8 cellular contexts compared by ENCODE assay signal in genomic region chr14:95319312-95320075, GRCh38. TPM values are rescaled to one million over a fixed set of nuclear protein-coding genes. Genes with fewer than 3 reads are reported as not detected.
DNase-seq lines count a peak whose midpoint lies in the region; ATAC-seq, FAIRE-seq and TF ChIP-seq lines count a peak whose summit lies in the region.

Gene CLMN (minus strand): TSS chr14:95319908. CDS start chr14:95319792, 116 bp downstream.

- no peaks in the 10 kb centered on the region for H3K36me3 ChIP-seq in ectodermal cell (ENCODE audit: control insufficient read depth, insufficient read depth, low read length)
- no peaks in the 10 kb centered on the region for H3K36me3 ChIP-seq in stomach smooth muscle (ENCODE audit: control insufficient read depth in 2 of 2, insufficient read depth in 2 of 2, low read length in 2 of 2)

- DNase-seq in A549 (ENCODE audit: low read depth in 1 of 2, low spot score in 1 of 2) (peak; percentile 44 to 47), KBM-7 (peak; percentile 64), mesenteric fat pad (ENCODE audit: low spot score) (no peak), dedifferentiated amniotic fluid mesenchymal stem cell (ENCODE audit: extremely low spot score) (no peak)
- peak; percentile 26 to 49 for DNase-seq in activated CD4-positive, alpha-beta T cell treated with anti-CD3 and anti-CD28 coated beads for 4 hours

- H3K9ac ChIP-seq in stomach smooth muscle (ENCODE audit: low read length in 2 of 2) = peak within 1 kb of the TSS; percentile 42 to 55

- TF ChIP-seq RAD21 in A549 (conservative IDR thresholded peaks at IDR 0.05 in 1 of 2, IDR thresholded peaks at IDR 0.05 in 1 of 2) = no peak

- POLR2A ChIA-PET in A549 (lab: Yijun Ruan, JAX) = no interaction called here

- ATAC-seq in A549 = peak; percentile 56 to 67

- peaks cover 13% of the 10 kb centered on the region for H3K27me3 ChIP-seq in ectodermal cell (ENCODE audit: control insufficient read depth, insufficient read depth, low read length, poor library complexity, severe bottlenecking)
- H3K27me3 ChIP-seq in stomach smooth muscle (ENCODE audit: control insufficient read depth in 1 of 2, insufficient read depth in 2 of 2, low read length in 2 of 2) = peaks cover 0 to 2% of the 10 kb centered on the region in 2 donors

- peak within 1 kb of the TSS; percentile 97 for H3K4me2 ChIP-seq in A549

- CTCF ChIA-PET in A549 (lab: Yijun Ruan, JAX) = interaction anchor here (1.7 kb wide), 1 partner anchor 71 kb away, joined by 6 read pairs; no protein-coding TSS in a partner anchor

- H3K4me3 ChIP-seq in A549 (peak within 1 kb of the TSS; percentile 99), GM12875 (ENCODE audit: low read depth, low read length) (peak within 1 kb of the TSS; percentile 56), ectodermal cell (ENCODE audit: insufficient read depth, low read depth, low read length) (peak within 1 kb of the TSS; percentile 69), stomach smooth muscle (ENCODE audit: low read length in 2 of 2) (peak within 1 kb of the TSS; percentile 62 to 74)

- WGBS in A549 (ENCODE audit: missing lambda C conversion rate) = 0% methylated on average over 6 of the region's 98 CpGs
- 0% methylated on average over 86 to 97 of the region's 98 CpGs for WGBS in ectodermal cell, 2 experiments

- H3K27ac ChIP-seq in A549 (peak within 1 kb of the TSS; percentile 91 to 98), ectodermal cell (ENCODE audit: insufficient read depth, low read depth, low read length, poor library complexity, severe bottlenecking) (no peak within 1 kb of the TSS), stomach smooth muscle (ENCODE audit: low read length) (no peak within 1 kb of the TSS)

- in situ Hi-C loops in KBM-7 (cut with MboI; ENCODE audit: low pct_unique_long_range_greater_than_20kb, low sequenced_read_pairs) = no loop called here

- FAIRE-seq in A549 (lab: Jason Lieb, UNC) = no peak

- H3K9me3 ChIP-seq in A549 = no peaks in the 10 kb centered on the region
- no peaks in the 10 kb centered on the region for H3K9me3 ChIP-seq in ectodermal cell (ENCODE audit: control insufficient read depth, low read length)
- no peaks in the 10 kb centered on the region for H3K9me3 ChIP-seq in stomach smooth muscle (ENCODE audit: control insufficient read depth in 2 of 2, low read length in 2 of 2)

- TF ChIP-seq CTCF in A549 (IDR thresholded peaks at IDR 0.05) (no peak), GM12875 (IDR thresholded peaks at IDR 0.05; ENCODE audit: borderline replicate concordance, insufficient read depth, low read depth, low read length) (no peak)

- no peak for TF ChIP-seq EP300 in A549 (IDR thresholded peaks at IDR 0.05)

- H3K4me1 ChIP-seq in A549 (peaks cover 50% of the 10 kb centered on the region), ectodermal cell (ENCODE audit: control insufficient read depth, insufficient read depth, low read length) (peaks cover 15% of the 10 kb centered on the region), stomach smooth muscle (ENCODE audit: control insufficient read depth, insufficient read depth, low read length) (peaks cover 20% of the 10 kb centered on the region)

- TF ChIP-seq POLR2A in A549 (IDR thresholded peaks at IDR 0.05; ENCODE audit: low read length) = 0 out of 2 replicates have a peak, but pooled peaks have one; percentile 16

TF ChIP-seq in A549, 52 proteins besides CTCF, POLR2A, EP300 and RAD21:
- TF ChIP-seq MAFK (IDR thresholded peaks at IDR 0.05; ENCODE audit: partially characterized antibody) = no peak
- no peak for TF ChIP-seq ZC3H11A (IDR thresholded peaks at IDR 0.05)
- no peak for TF ChIP-seq NPAS2 (CRISPR knock-in tag; IDR thresholded peaks at IDR 0.05; ENCODE audit: borderline replicate concordance)
- no peak for TF ChIP-seq HOXB13 (CRISPR knock-in tag; IDR thresholded peaks at IDR 0.05; ENCODE audit: low read depth)
- TF ChIP-seq CEBPB (IDR thresholded peaks at IDR 0.05) = no peak
- TF ChIP-seq ZNF302 (CRISPR knock-in tag; IDR thresholded peaks at IDR 0.05) = no peak
- peak in 1 of 2 experiments; percentile 40; a peak in 1 of 5 replicates for TF ChIP-seq JUN (IDR thresholded peaks at IDR 0.05)
- TF ChIP-seq ZFP36 (IDR thresholded peaks at IDR 0.05; ENCODE audit: borderline replicate concordance, partially characterized antibody) = no peak
- peak; percentile 36 for TF ChIP-seq MAX (IDR thresholded peaks at IDR 0.05)
- TF ChIP-seq, protein P1, sequence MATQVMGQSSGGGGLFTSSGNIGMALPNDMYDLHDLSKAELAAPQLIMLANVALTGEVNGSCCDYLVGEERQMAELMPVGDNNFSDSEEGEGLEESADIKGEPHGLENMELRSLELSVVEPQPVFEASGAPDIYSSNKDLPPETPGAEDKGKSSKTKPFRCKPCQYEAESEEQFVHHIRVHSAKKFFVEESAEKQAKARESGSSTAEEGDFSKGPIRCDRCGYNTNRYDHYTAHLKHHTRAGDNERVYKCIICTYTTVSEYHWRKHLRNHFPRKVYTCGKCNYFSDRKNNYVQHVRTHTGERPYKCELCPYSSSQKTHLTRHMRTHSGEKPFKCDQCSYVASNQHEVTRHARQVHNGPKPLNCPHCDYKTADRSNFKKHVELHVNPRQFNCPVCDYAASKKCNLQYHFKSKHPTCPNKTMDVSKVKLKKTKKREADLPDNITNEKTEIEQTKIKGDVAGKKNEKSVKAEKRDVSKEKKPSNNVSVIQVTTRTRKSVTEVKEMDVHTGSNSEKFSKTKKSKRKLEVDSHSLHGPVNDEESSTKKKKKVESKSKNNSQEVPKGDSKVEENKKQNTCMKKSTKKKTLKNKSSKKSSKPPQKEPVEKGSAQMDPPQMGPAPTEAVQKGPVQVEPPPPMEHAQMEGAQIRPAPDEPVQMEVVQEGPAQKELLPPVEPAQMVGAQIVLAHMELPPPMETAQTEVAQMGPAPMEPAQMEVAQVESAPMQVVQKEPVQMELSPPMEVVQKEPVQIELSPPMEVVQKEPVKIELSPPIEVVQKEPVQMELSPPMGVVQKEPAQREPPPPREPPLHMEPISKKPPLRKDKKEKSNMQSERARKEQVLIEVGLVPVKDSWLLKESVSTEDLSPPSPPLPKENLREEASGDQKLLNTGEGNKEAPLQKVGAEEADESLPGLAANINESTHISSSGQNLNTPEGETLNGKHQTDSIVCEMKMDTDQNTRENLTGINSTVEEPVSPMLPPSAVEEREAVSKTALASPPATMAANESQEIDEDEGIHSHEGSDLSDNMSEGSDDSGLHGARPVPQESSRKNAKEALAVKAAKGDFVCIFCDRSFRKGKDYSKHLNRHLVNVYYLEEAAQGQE (IDR thresholded peaks at IDR 0.05) = no peak
- no peak for TF ChIP-seq ESRRA (IDR thresholded peaks at IDR 0.05; ENCODE audit: borderline replicate concordance, low read length)
- no peak for TF ChIP-seq MAZ (IDR thresholded peaks at IDR 0.05; ENCODE audit: borderline replicate concordance, low read depth, low read length)
- no peak for TF ChIP-seq TP53 (CRISPR knock-in tag; IDR thresholded peaks at IDR 0.05)
- TF ChIP-seq KDM1A (IDR thresholded peaks at IDR 0.05; ENCODE audit: low read depth) = no peak
- no peak for TF ChIP-seq RARB (CRISPR knock-in tag; IDR thresholded peaks at IDR 0.05)
- no peak for TF ChIP-seq JUNB (IDR thresholded peaks at IDR 0.05)
- TF ChIP-seq CHD2 (IDR thresholded peaks at IDR 0.05; ENCODE audit: low read length, partially characterized antibody) = no peak

RNA-seq across cellular contexts. Expression of gene CLMN, which starts in this region (rescaled TPM):
- 10.6 and 11.3 TPM in 2 replicates for polyA plus RNA-seq in A549 (2011; rRNA removed)
- 1.4 and 1.6 TPM in 2 replicates for polyA plus RNA-seq in A549 (2012; cell fraction: cytosol; rRNA removed)
- 2.0 and 3.1 TPM in 2 replicates for polyA plus RNA-seq in A549 (2012; cell fraction: nucleus; rRNA removed)
- 2.9 to 4.3 TPM (median 3.3 TPM) in 3 replicates for polyA plus RNA-seq in A549 (2017; fragmentation: RNase III; extraction: RNeasy Plus Mini Kit Qiagen cat#74134 plus additional on column Dnase treatment)
- 10.9 and 11.9 TPM in 2 replicates for polyA minus RNA-seq in A549 (2011; rRNA and poly(A)+ RNA removed)
- polyA plus RNA-seq in ectodermal cell (2013, experiment 1 of 4) = 7.7 TPM
- 8.2 TPM for polyA plus RNA-seq in ectodermal cell (2013, experiment 2 of 4)
- polyA plus RNA-seq in ectodermal cell (2013, experiment 3 of 4) = 7.5 TPM
- 7.7 TPM for polyA plus RNA-seq in ectodermal cell (2013, experiment 4 of 4)
- 47.4 TPM for total RNA-seq in mesenteric fat pad

Comparison
In these comparisons a context has a peak if more than half of its experiments do, and no peak if none do; other contexts are left out.
1. DNase-seq: peak in A549 (2 of 2), KBM-7 (single experiment) and activated CD4-positive, alpha-beta T cell treated with anti-CD3 and anti-CD28 coated beads for 4 hours (2 of 2); none in mesenteric fat pad (single experiment) and dedifferentiated amniotic fluid mesenchymal stem cell (single experiment).
2. H3K27ac ChIP-seq: peak in A549 (2 of 2); none in ectodermal cell (single experiment) and stomach smooth muscle (single experiment).
3. Peak in every context shown above with its lines, with median percentiles within 50 percentile points of each other: H3K4me3 ChIP-seq.